Comparison of ENCODE assay signal across 26 cellular contexts in the genomic region with DNA sequence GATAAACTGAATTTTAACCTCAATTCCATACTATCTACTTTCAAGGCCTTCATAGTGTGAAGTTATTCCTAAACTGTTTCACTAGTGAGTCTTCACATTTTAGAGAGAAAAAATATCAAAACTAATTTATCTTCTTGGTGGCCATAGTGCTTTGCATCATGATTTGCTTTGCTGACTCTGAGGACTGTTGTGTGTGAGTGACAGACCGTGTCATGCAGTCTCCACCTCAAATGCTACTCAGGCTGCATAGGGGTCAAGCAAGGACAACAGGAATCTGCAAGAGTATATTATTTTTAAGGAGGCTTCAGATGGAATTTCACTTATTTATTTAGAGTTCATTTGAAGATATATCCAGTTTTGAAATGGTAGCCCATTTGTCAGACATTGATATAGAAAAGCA.
"Had no signal": no experiment of that assay in that cellular context is flagged by ENCODE, and none has a peak within 500 bp of the region (broad histone marks: within the 10 kb centered on the region; RNA-seq: fewer than 3 reads in every experiment).

No MANE protein-coding gene starts in this region.

- H3K4me3 ChIP-seq: esophagus muscularis mucosa, gastrocnemius medialis, prostate gland, spleen, testis, tibial nerve, upper lobe of right lung, vagina had no signal

- H3K36me3 ChIP-seq: esophagus muscularis mucosa, gastrocnemius medialis, neutrophil, prostate gland, spleen, tibial nerve, upper lobe of right lung, vagina had no signal

- H3K9me3 ChIP-seq: esophagus muscularis mucosa, gastrocnemius medialis, neutrophil, prostate gland, spleen, testis, tibial nerve, upper lobe of right lung, vagina had no signal

- H3K27ac ChIP-seq: epithelial cell of prostate, esophagus muscularis mucosa, gastrocnemius medialis, neutrophil, parathyroid adenoma, prostate gland, spleen, testis, tibial nerve, upper lobe of right lung, vagina had no signal

- H3K4me3 Mint-ChIP-seq: effector memory CD8-positive, alpha-beta T cell; immature natural killer cell; naive B cell; nephron; stimulated activated memory B cell treated with anti-CD40 and anti-IgM and Interleukin-4, amounts not matched to agents 10 μg/mL and 1 μg/mL and 100 μg/mL, for 72 hours; stimulated activated naive CD8-positive, alpha-beta T cell treated with anti-CD3 and anti-CD28 coated beads, Interleukin-15, Interleukin-2, amounts not matched to agents 100 ng/mL and 50 ng/mL, for 24 hours had no signal

- H3K27me3 ChIP-seq: esophagus muscularis mucosa, gastrocnemius medialis, neutrophil, spleen, testis, tibial nerve, upper lobe of right lung, vagina had no signal

- H3K36me3 Mint-ChIP-seq: immature natural killer cell; naive B cell; stimulated activated memory B cell treated with anti-CD40 and anti-IgM and Interleukin-4, amounts not matched to agents 10 μg/mL and 1 μg/mL and 100 μg/mL, for 72 hours had no signal

- H3K27ac Mint-ChIP-seq: effector memory CD8-positive, alpha-beta T cell; immature natural killer cell; naive B cell; nephron; stimulated activated memory B cell treated with anti-CD40 and anti-IgM and Interleukin-4, amounts not matched to agents 10 μg/mL and 1 μg/mL and 100 μg/mL, for 72 hours; stimulated activated naive CD8-positive, alpha-beta T cell treated with anti-CD3 and anti-CD28 coated beads, Interleukin-15, Interleukin-2, amounts not matched to agents 100 ng/mL and 50 ng/mL, for 24 hours had no signal

- H3K9me3 Mint-ChIP-seq: effector memory CD8-positive, alpha-beta T cell; immature natural killer cell; naive B cell; nephron; stimulated activated memory B cell treated with anti-CD40 and anti-IgM and Interleukin-4, amounts not matched to agents 10 μg/mL and 1 μg/mL and 100 μg/mL, for 72 hours; stimulated activated naive CD8-positive, alpha-beta T cell treated with anti-CD3 and anti-CD28 coated beads, Interleukin-15, Interleukin-2, amounts not matched to agents 100 ng/mL and 50 ng/mL, for 24 hours had no signal

- H3K27me3 Mint-ChIP-seq: effector memory CD8-positive, alpha-beta T cell; naive B cell; stimulated activated memory B cell treated with anti-CD40 and anti-IgM and Interleukin-4, amounts not matched to agents 10 μg/mL and 1 μg/mL and 100 μg/mL, for 72 hours; stimulated activated naive CD8-positive, alpha-beta T cell treated with anti-CD3 and anti-CD28 coated beads, Interleukin-15, Interleukin-2, amounts not matched to agents 100 ng/mL and 50 ng/mL, for 24 hours had no signal

- H3K9ac ChIP-seq: parathyroid adenoma had no signal

- DNase-seq: cortex of kidney; effector memory CD8-positive, alpha-beta T cell; gastrocnemius medialis; glutamatergic neuron; immature natural killer cell; kidney; left colon; mesendoderm; naive B cell; retina; spleen; stimulated activated CD4-positive, alpha-beta T cell treated with anti-CD3 and anti-CD28 coated beads, Interleukin-15, amount 100 ng/mL, for 24 hours; stimulated activated CD4-positive, alpha-beta T cell treated with anti-CD3 and anti-CD28 coated beads, Interleukin-1b, Interleukin-23, amount 100 ng/mL, for 48 hours; stimulated activated CD4-positive, alpha-beta T cell treated with anti-CD3 and anti-CD28 coated beads, Interleukin-4, amount 100 ng/mL, for 24 hours; testis; upper lobe of right lung had no signal

- H3K4me1 Mint-ChIP-seq: immature natural killer cell; naive B cell; nephron; stimulated activated memory B cell treated with anti-CD40 and anti-IgM and Interleukin-4, amounts not matched to agents 10 μg/mL and 1 μg/mL and 100 μg/mL, for 72 hours had no signal

- H3K4me1 ChIP-seq: gastrocnemius medialis, prostate gland, spleen, testis, upper lobe of right lung, vagina had no signal
